Comparison of ENCODE assay signal across 8 cellular contexts in genomic region chr10:44974082-44974627, GRCh38. TPM values are rescaled to one million over a fixed set of nuclear protein-coding genes. Genes with fewer than 3 reads are reported as not detected.
DNase-seq lines count a peak whose midpoint lies in the region; ATAC-seq, FAIRE-seq and TF ChIP-seq lines count a peak whose summit lies in the region.

No MANE protein-coding gene starts in this region.

- peaks cover 25% of the 10 kb centered on the region for H3K4me1 ChIP-seq in CD8-positive, alpha-beta T cell (ENCODE audit: insufficient read depth, low read length)
- H3K4me1 ChIP-seq in HUES6 (ENCODE audit: control insufficient read depth, insufficient read depth, low read length) = peaks cover 56% of the 10 kb centered on the region

- peak overlapping the region; percentile 44 for H3K4me3 ChIP-seq in CD8-positive, alpha-beta T cell (ENCODE audit: low read depth, low read length)
- H3K4me3 ChIP-seq in HUES6 (ENCODE audit: low read depth, low read length) (peak overlapping the region; percentile 75), dorsolateral prefrontal cortex (peak overlapping the region in 55 of 59 donors; percentile 5 to 71 (median 47))

- no peaks in the 10 kb centered on the region for H3K36me3 ChIP-seq in CD8-positive, alpha-beta T cell (ENCODE audit: insufficient read depth, low read length)
- peaks cover 9% of the 10 kb centered on the region for H3K36me3 ChIP-seq in HUES6 (ENCODE audit: control insufficient read depth, insufficient read depth, low read length)

- ATAC-seq in CD8-positive, alpha-beta T cell = no peak

- H3K27me3 Mint-ChIP-seq in CD8-positive, alpha-beta T cell (ENCODE audit: low read depth) = no peaks in the 10 kb centered on the region
- no peaks in the 10 kb centered on the region for H3K27me3 Mint-ChIP-seq in neural crest cell (ENCODE audit: low read depth)

- H3K27me3 ChIP-seq in CD8-positive, alpha-beta T cell (ENCODE audit: insufficient read depth, low read length) = no peaks in the 10 kb centered on the region
- H3K27me3 ChIP-seq in HUES6 (ENCODE audit: control insufficient read depth, insufficient read depth, low read length) (no peaks in the 10 kb centered on the region), dorsolateral prefrontal cortex (no peaks in the 10 kb centered on the region)

- peak overlapping the region; percentile 45 for H3K9ac ChIP-seq in HUES6 (ENCODE audit: low read length)

- TF ChIP-seq POLR2A in H54 (IDR thresholded peaks at IDR 0.05; ENCODE audit: low read depth, low read length) = no peak

- TF ChIP-seq CTCF in CD8-positive, alpha-beta T cell (IDR thresholded peaks at IDR 0.05) = no peak
- no peak for TF ChIP-seq CTCF in dorsolateral prefrontal cortex (IDR thresholded peaks at IDR 0.05 in 54 of 56, conservative IDR thresholded peaks at IDR 0.05 in 2 of 56; ENCODE audit: low read depth in 1 of 56, partially characterized antibody in 56 of 56)
- TF ChIP-seq CTCF in neural crest cell (conservative IDR thresholded peaks at IDR 0.05) = no peak

- H3K36me3 Mint-ChIP-seq in CD8-positive, alpha-beta T cell = no peaks in the 10 kb centered on the region
- H3K36me3 Mint-ChIP-seq in neural crest cell (ENCODE audit: low read depth) = peaks cover 5% of the 10 kb centered on the region

- peak overlapping the region; percentile 70 for H3K4me3 Mint-ChIP-seq in CD8-positive, alpha-beta T cell
- no peak overlapping the region for H3K4me3 Mint-ChIP-seq in neural crest cell

- H3K4me1 Mint-ChIP-seq in CD8-positive, alpha-beta T cell (ENCODE audit: low read depth) = peaks cover 14% of the 10 kb centered on the region
- peaks cover 39% of the 10 kb centered on the region for H3K4me1 Mint-ChIP-seq in neural crest cell

- no peak overlapping the region for H3K27ac Mint-ChIP-seq in CD8-positive, alpha-beta T cell
- peak overlapping the region; percentile 83 for H3K27ac Mint-ChIP-seq in neural crest cell (ENCODE audit: unreplicated experiment)

- intact Hi-C loops in CD8-positive, alpha-beta T cell (cut with DNase I, micrococcal nuclease) = loop anchor here (1.0 to 10.0 kb wide), 3 partner anchors 15 to 1299 kb away; partner anchors contain the start of gene RASSF4 (in 1 of the 2)
- intact Hi-C loops in dorsolateral prefrontal cortex (cut with DNase I) = no loop called here

- FAIRE-seq in H54 (lab: Jason Lieb, UNC) = no peak

- DNase-seq in CD8-positive, alpha-beta T cell = no peak
- DNase-seq in dorsolateral prefrontal cortex (peak in 1 of 10 donors; percentile 42), neural crest cell (ENCODE audit: low read depth, low spot score) (no peak), amniotic stem cell (lab: John Stamatoyannopoulos, UW) (no peak), H54 (ENCODE audit: insufficient read length, low spot score) (no peak), NCI-H128 (lab: John Stamatoyannopoulos, UW; ENCODE audit: unreplicated experiment) (no peak), NCI-H1436 treated with DMSO at 0.1 percent for 48 hours (lab: John Stamatoyannopoulos, UW) (no peak)

- CTCF ChIA-PET in CD8-positive, alpha-beta T cell (lab: Charles Lee) = interaction anchor here (0.6 to 2.6 kb wide), 7 partner anchors 9 to 188 kb away, joined by 3 to 34 read pairs (median 3); no protein-coding TSS in a partner anchor

- POLR2A ChIA-PET in CD8-positive, alpha-beta T cell (lab: Charles Lee) = interaction anchor here (1.3 kb wide), 1 partner anchor 11 kb away, joined by 3 read pairs; no protein-coding TSS in a partner anchor

- no peaks in the 10 kb centered on the region for H3K9me3 ChIP-seq in CD8-positive, alpha-beta T cell (ENCODE audit: low read length)
- H3K9me3 ChIP-seq in HUES6 (ENCODE audit: control insufficient read depth, insufficient read depth, low read depth, low read length) = no peaks in the 10 kb centered on the region

- H3K27ac ChIP-seq in CD8-positive, alpha-beta T cell (ENCODE audit: low read depth, low read length) = no peak overlapping the region
- H3K27ac ChIP-seq in HUES6 (ENCODE audit: low read depth, low read length) = peak overlapping the region; percentile 74; the same call in 1 of the 2 replicates
- peak overlapping the region; percentile 39 to 97 (median 86) for H3K27ac ChIP-seq in dorsolateral prefrontal cortex

- no peaks in the 10 kb centered on the region for H3K9me3 Mint-ChIP-seq in CD8-positive, alpha-beta T cell
- no peaks in the 10 kb centered on the region for H3K9me3 Mint-ChIP-seq in neural crest cell

RNA-seq across cellular contexts. Expression of gene DEPP1, which starts 4.5 kb away (rescaled TPM):
- total RNA-seq in CD8-positive, alpha-beta T cell = not detected
- total RNA-seq in dorsolateral prefrontal cortex (100 to 1,000 TPM in 23 of 120 experiments, 10 to 100 TPM in 91, 1 to 10 TPM in 6; 8.1 to 234 (median 44.3) TPM), neural crest cell (0.50 and 1.1 TPM in 2 replicates)

RNA-seq across cellular contexts. Expression of gene RASSF4, which starts 14.6 kb away (rescaled TPM):
- under 1 TPM; 0.30 to 0.31 TPM for total RNA-seq in CD8-positive, alpha-beta T cell
- total RNA-seq in dorsolateral prefrontal cortex = 100 to 1,000 TPM in 81 of 120 experiments, 10 to 100 TPM in 39; 54.6 to 175 (median 111) TPM
- total RNA-seq in neural crest cell = 16.4 and 18.6 TPM in 2 replicates

RNA-seq across cellular contexts. Expression of gene ZNF22, which starts 26.6 kb away (rescaled TPM):
- total RNA-seq in CD8-positive, alpha-beta T cell = 10 to 100 TPM; 26.5 to 29.6 TPM
- 10 to 100 TPM in 117 of 120 experiments, 1 to 10 TPM in 3; 9.2 to 20.9 (median 14.1) TPM for total RNA-seq in dorsolateral prefrontal cortex
- 51.0 and 52.8 TPM in 2 replicates for total RNA-seq in neural crest cell

Comparison
In these comparisons a context has a peak if more than half of its experiments do, and no peak if none do; other contexts are left out.
1. RNA of gene RASSF4, which starts 14.6 kb away (total RNA-seq): 54.6 to 175 TPM in dorsolateral prefrontal cortex and 16.4 to 18.6 TPM in neural crest cell; 0.30 to 0.31 TPM in CD8-positive, alpha-beta T cell; every median in the first group is over 10 times any median in the second.
2. intact Hi-C loops: an anchor here in CD8-positive, alpha-beta T cell (1.0 to 10.0 kb wide); none called in dorsolateral prefrontal cortex.
3. Peak in every context shown above with its lines, with median percentiles within 50 percentile points of each other: H3K4me3 ChIP-seq.